ENCODE assay signal across 18 cellular contexts in the genomic region with DNA sequence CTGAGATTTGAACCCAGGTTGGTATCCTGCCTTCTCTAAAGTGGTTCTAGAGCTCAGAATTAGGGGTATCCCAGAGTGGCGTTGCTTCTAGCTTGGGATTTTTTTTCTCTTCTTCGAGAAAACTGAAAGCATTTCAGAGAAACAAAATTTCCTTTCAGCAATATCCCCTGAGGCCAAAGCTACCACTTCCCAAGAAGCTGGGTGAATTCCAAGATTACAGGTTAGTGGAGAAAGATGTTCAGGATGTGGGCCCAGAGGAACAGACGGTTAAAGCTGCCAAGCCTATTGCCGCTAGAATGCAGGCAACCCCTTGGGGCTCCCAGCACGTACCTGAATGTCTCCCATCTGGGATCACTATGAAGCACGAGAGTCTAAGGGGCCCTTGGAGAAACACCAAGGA.
DNase-seq lines count a peak whose midpoint lies in the region; ATAC-seq and TF ChIP-seq lines count a peak whose summit lies in the region.
"Had no signal": no experiment of that assay in that cellular context is flagged by ENCODE, and none has a peak within 500 bp of the region (broad histone marks: within the 10 kb centered on the region; RNA-seq: fewer than 3 reads in every experiment).

No MANE protein-coding gene starts in this region.

- no peaks in the 10 kb centered on the region for H3K9me3 ChIP-seq in SK-N-MC (ENCODE audit: low read depth, low read length)
- no peaks in the 10 kb centered on the region for H3K9me3 ChIP-seq in ovary
- H3K9me3 ChIP-seq: BLaER1 had no signal

- peak overlapping the region; percentile 17; the same call in 1 of the 2 replicates for H3K27ac ChIP-seq in SK-N-MC
- H3K27ac ChIP-seq in ovary, result no peak overlapping the region
- H3K27ac ChIP-seq: BLaER1 had no signal

- TF ChIP-seq EP300 in ovary (IDR thresholded peaks at IDR 0.05), result no peak

- no peak for TF ChIP-seq CTCF in ovary (IDR thresholded peaks at IDR 0.05)

- no peaks in the 10 kb centered on the region for H3K36me3 ChIP-seq in SK-N-MC (ENCODE audit: insufficient read depth, low read length)
- no peaks in the 10 kb centered on the region for H3K36me3 ChIP-seq in ovary
- H3K36me3 ChIP-seq: BLaER1 had no signal

- ATAC-seq in HG03095 (IDR thresholded peaks at IDR 0.05; ENCODE audit: unreplicated experiment), result no peak
- ATAC-seq: HCT116 had no signal

- no peak overlapping the region for H3K9ac ChIP-seq in SK-N-MC (ENCODE audit: insufficient read length)
- H3K9ac ChIP-seq: BLaER1 had no signal

- DNase-seq in M059J (ENCODE audit: low read depth), result peak; percentile 64
- peak; percentile 51 for DNase-seq in NCI-H226
- DNase-seq in SK-N-MC (ENCODE audit: low read depth, low spot score), result no peak
- DNase-seq in islet precursor cell, result peak; percentile 49
- DNase-seq in NCI-H2196 treated with DMSO at 0.1 percent for 48 hours (lab: John Stamatoyannopoulos, UW; ENCODE audit: unreplicated experiment), result no peak
- DNase-seq in activated CD4-positive, CD25-positive, alpha-beta regulatory T cell (lab: John Stamatoyannopoulos, UW), result no peak
- DNase-seq in ovary, result no peak
- DNase-seq: 8988T; CD4-positive, alpha-beta memory T cell; DMS153; DMS79; GDM1; GOT3; H7; HFFc6 had no signal

- H3K4me3 ChIP-seq in SK-N-MC (no peak overlapping the region), ovary (no peak overlapping the region)
- H3K4me3 ChIP-seq: BLaER1 had no signal

- intact Hi-C loops in ovary (cut with DNase I), result no loop called here

- H3K27me3 ChIP-seq in ovary, result no peaks in the 10 kb centered on the region
- H3K27me3 ChIP-seq: BLaER1 had no signal

- no peak for TF ChIP-seq POLR2A in ovary (IDR thresholded peaks at IDR 0.05)

- H3K4me1 ChIP-seq in ovary (ENCODE audit: insufficient read depth), result peaks cover 2% of the 10 kb centered on the region

- WGBS in ovary, 3 donors, result 88 to 89% (median 89%) methylated on average over 6 of the region's 6 CpGs

Comparison
In these comparisons a context has a peak if more than half of its experiments do, and no peak if none do; other contexts are left out.
1. DNase-seq: peak in M059J (single experiment), NCI-H226 (single experiment) and islet precursor cell (single experiment); none in SK-N-MC (single experiment), NCI-H2196 treated with DMSO at 0.1 percent for 48 hours (single experiment), activated CD4-positive, CD25-positive, alpha-beta regulatory T cell (0 of 4) and ovary (0 of 5).